33 cellular contexts compared by ENCODE assay signal in the genomic region with DNA sequence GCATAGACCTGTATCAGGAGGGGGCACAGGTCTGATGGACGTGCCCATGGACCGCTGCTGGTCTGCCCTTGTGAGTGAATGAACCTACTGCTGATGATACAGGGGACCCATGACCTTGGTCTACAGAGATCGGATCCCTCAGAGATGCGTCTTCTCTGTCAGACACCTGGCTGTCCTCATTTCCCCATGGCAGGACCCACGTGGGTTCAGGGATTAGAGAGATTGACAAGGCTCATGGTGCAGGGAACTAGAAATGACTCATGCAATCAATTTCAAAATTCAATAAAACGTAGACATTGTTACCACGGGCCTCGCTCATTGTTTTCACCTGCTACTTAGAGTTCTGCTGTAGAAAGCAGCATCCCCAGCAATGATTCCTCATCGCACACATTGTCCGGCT. TPM values are rescaled to one million over a fixed set of nuclear protein-coding genes. Genes with fewer than 3 reads are reported as not detected.
DNase-seq lines count a peak whose midpoint lies in the region; ATAC-seq, FAIRE-seq and TF ChIP-seq lines count a peak whose summit lies in the region.
"Had no signal": no experiment of that assay in that cellular context is flagged by ENCODE, and none has a peak within 500 bp of the region (broad histone marks: within the 10 kb centered on the region; RNA-seq: fewer than 3 reads in every experiment).

No MANE protein-coding gene starts in this region.

- H3K27ac ChIP-seq in WERI-Rb-1 (peak overlapping the region; percentile 48), osteoblast (ENCODE audit: low read depth, low read length) (no peak overlapping the region), pancreas (no peak overlapping the region)
- H3K27ac ChIP-seq: BLaER1 had no signal

- H4K20me1 ChIP-seq in osteoblast (ENCODE audit: insufficient read depth, low read length): no peaks in the 10 kb centered on the region
- H4K20me1 ChIP-seq: BLaER1 had no signal

- H3K79me2 ChIP-seq in osteoblast (ENCODE audit: insufficient read depth, low read length): no peaks in the 10 kb centered on the region

- ATAC-seq in pancreas: no peak
- no peak for ATAC-seq in HG03460 (IDR thresholded peaks at IDR 0.05; ENCODE audit: unreplicated experiment)
- ATAC-seq: GM12878 had no signal

- H3K9me3 ChIP-seq in WERI-Rb-1 (ENCODE audit: severe bottlenecking) (no peaks in the 10 kb centered on the region), osteoblast (ENCODE audit: low read depth, low read length) (peaks cover 3% of the 10 kb centered on the region), pancreas (no peaks in the 10 kb centered on the region)
- H3K9me3 ChIP-seq: BE2C had no signal

- intact Hi-C loops in pancreas (cut with DNase I): no loop called here

- no peak overlapping the region for H2AFZ ChIP-seq in osteoblast (ENCODE audit: low read length)

- H3K4me3 ChIP-seq in WERI-Rb-1 (ENCODE audit: low read depth, low read length) (no peak overlapping the region), osteoblast (ENCODE audit: insufficient read depth, low read length) (no peak overlapping the region), pancreas (no peak overlapping the region)
- H3K4me3 ChIP-seq: BLaER1, GM12878 had no signal

- no peaks in the 10 kb centered on the region for H3K4me1 ChIP-seq in osteoblast (ENCODE audit: insufficient read depth, low read length)
- no peaks in the 10 kb centered on the region for H3K4me1 ChIP-seq in pancreas
- H3K4me1 ChIP-seq: BE2C, BLaER1 had no signal

- H3K27me3 ChIP-seq in WERI-Rb-1 (ENCODE audit: insufficient read depth, low read depth, severe bottlenecking) (no peaks in the 10 kb centered on the region), osteoblast (ENCODE audit: insufficient read depth, low read length) (no peaks in the 10 kb centered on the region), pancreas (no peaks in the 10 kb centered on the region)
- H3K27me3 ChIP-seq: BE2C, BLaER1 had no signal

- DNase-seq in HTR-8/SVneo (ENCODE audit: insufficient read length, low spot score): no peak
- peak; percentile 73 for DNase-seq in WERI-Rb-1
- peak; percentile 36 for DNase-seq in osteoblast (ENCODE audit: insufficient read length, low spot score, missing footprints)
- peak; percentile 40 for DNase-seq in putamen (ENCODE audit: low spot score)
- no peak for DNase-seq in ureter (ENCODE audit: low spot score)
- no peak for DNase-seq in OCI-M2 (lab: John Stamatoyannopoulos, UW; ENCODE audit: unreplicated experiment)
- DNase-seq in pancreas: no peak
- DNase-seq: 8988T; ACHN; BE2C; C1 segment of cervical spinal cord; CD4-positive, alpha-beta memory T cell; CD4-positive, CD25-positive, alpha-beta regulatory T cell; CD8-positive, alpha-beta memory T cell; COR-L47; DMS 273 treated with DMSO at 0.1 percent for 48 hours; DMS153; DMS53; DMS79; DND-41; EL; GDM1 had no signal

- no peak overlapping the region for H3K4me2 ChIP-seq in osteoblast (ENCODE audit: insufficient read depth, low read length)
- H3K4me2 ChIP-seq: BLaER1 had no signal

- H3K36me3 ChIP-seq in WERI-Rb-1 (no peaks in the 10 kb centered on the region), osteoblast (ENCODE audit: insufficient read depth, low read length) (no peaks in the 10 kb centered on the region), pancreas (no peaks in the 10 kb centered on the region)
- H3K36me3 ChIP-seq: BE2C, BLaER1 had no signal

- TF ChIP-seq CTCF in WERI-Rb-1 (IDR thresholded peaks at IDR 0.05; ENCODE audit: low read depth, low read length) (no peak), osteoblast (IDR thresholded peaks at IDR 0.05; ENCODE audit: extremely low read depth, low read depth, low read length) (no peak), pancreas (IDR thresholded peaks at IDR 0.05) (no peak)

- 57% methylated on average over 10 of the region's 10 CpGs for WGBS in pancreas, 2 donors

- FAIRE-seq in HTR-8/SVneo (lab: Jason Lieb, UNC) (peak; percentile 20), pancreas (lab: Jason Lieb, UNC) (no peak)
- FAIRE-seq: A204.1, GM12878, GM12892, GM18507 had no signal

RNA-seq across cellular contexts. Expression of a gene that starts 1.0 kb away (rescaled TPM):
- total RNA-seq in osteoblast (not detected in 2 replicates), ureter (not detected), pancreas (not detected)
- polyA plus RNA-seq in pancreas: not detected
- total RNA-seq: A673; CD4-positive, alpha-beta memory T cell; CD4-positive, CD25-positive, alpha-beta regulatory T cell; CD8-positive, alpha-beta memory T cell; Daoy; G401; GM12878 had no signal
- polyA plus RNA-seq: AG04450; CD14-positive monocyte; CD4-positive, alpha-beta memory T cell; CD4-positive, CD25-positive, alpha-beta regulatory T cell; CD8-positive, alpha-beta memory T cell; GM12878 had no signal

RNA-seq across cellular contexts. Expression of a gene that starts 16.4 kb away (rescaled TPM):
- total RNA-seq in osteoblast (not detected in 2 replicates), ureter (not detected), pancreas (not detected)
- polyA plus RNA-seq in pancreas: not detected
- total RNA-seq: A673; CD4-positive, alpha-beta memory T cell; CD4-positive, CD25-positive, alpha-beta regulatory T cell; CD8-positive, alpha-beta memory T cell; Daoy; GM12878 had no signal
- polyA plus RNA-seq: AG04450; CD14-positive monocyte; CD4-positive, alpha-beta memory T cell; CD4-positive, CD25-positive, alpha-beta regulatory T cell; CD8-positive, alpha-beta memory T cell; GM12878 had no signal

RNA-seq across cellular contexts. Expression of a gene that starts 26.8 kb away (rescaled TPM):
- total RNA-seq in osteoblast: 76.7 and 78.4 TPM in 2 replicates
- 404 TPM for total RNA-seq in ureter
- total RNA-seq in pancreas: 100 to 1,000 TPM in 1 of 6 donors, 10 to 100 TPM in 5; 55.4 to 139 (median 76.3) TPM
- polyA plus RNA-seq in pancreas: 100 to 1,000 TPM; 286 to 291 TPM

RNA-seq across cellular contexts. Expression of a gene that starts 53.7 kb away (rescaled TPM):
- total RNA-seq in osteoblast (not detected in 2 replicates), ureter (not detected), pancreas (not detected)
- not detected for polyA plus RNA-seq in pancreas
- total RNA-seq: A673; CD4-positive, alpha-beta memory T cell; CD4-positive, CD25-positive, alpha-beta regulatory T cell; CD8-positive, alpha-beta memory T cell; Daoy; G401; GM12878 had no signal
- polyA plus RNA-seq: AG04450; CD14-positive monocyte; CD4-positive, alpha-beta memory T cell; CD4-positive, CD25-positive, alpha-beta regulatory T cell; CD8-positive, alpha-beta memory T cell; GM12878 had no signal

RNA-seq across cellular contexts. Expression of a gene that starts 60.0 kb away (rescaled TPM):
- total RNA-seq in osteoblast (55.7 and 56.6 TPM in 2 replicates), ureter (450 TPM), pancreas (100 to 1,000 TPM; 297 to 510 (median 392) TPM)
- polyA plus RNA-seq in pancreas: 100 to 1,000 TPM; 304 to 576 TPM

Comparison
In these comparisons a context has a peak if more than half of its experiments do, and no peak if none do; other contexts are left out.
1. DNase-seq: peak in WERI-Rb-1 (single experiment), osteoblast (single experiment) and putamen (single experiment); none in HTR-8/SVneo (single experiment), ureter (single experiment), OCI-M2 (single experiment) and pancreas (0 of 6).